Comparison of ENCODE assay signal across 20 cellular contexts in the genomic region with DNA sequence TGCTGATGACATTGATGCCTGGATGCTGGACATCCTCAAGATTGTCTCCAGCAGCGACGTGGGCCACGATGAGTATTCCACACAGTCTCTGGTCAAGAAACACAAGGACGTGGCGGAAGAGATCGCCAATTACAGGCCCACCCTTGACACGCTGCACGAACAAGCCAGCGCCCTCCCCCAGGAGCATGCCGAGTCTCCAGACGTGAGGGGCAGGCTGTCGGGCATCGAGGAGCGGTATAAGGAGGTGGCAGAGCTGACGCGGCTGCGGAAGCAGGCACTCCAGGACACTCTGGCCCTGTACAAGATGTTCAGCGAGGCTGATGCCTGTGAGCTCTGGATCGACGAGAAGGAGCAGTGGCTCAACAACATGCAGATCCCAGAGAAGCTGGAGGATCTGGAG.
A peak's percentile ranks its signal among the peaks of the same experiment; 100 is the strongest.
DNase-seq lines count a peak whose midpoint lies in the region; ATAC-seq, FAIRE-seq and TF ChIP-seq lines count a peak whose summit lies in the region.
"Had no signal": no experiment of that assay in that cellular context is flagged by ENCODE, and none has a peak within 500 bp of the region (broad histone marks: within the 10 kb centered on the region; RNA-seq: fewer than 3 reads in every experiment).

No MANE protein-coding gene starts in this region.

- H3K9me3 Mint-ChIP-seq in activated T-cell treated with anti-CD3 and anti-CD28 coated beads, Interleukin-2, amount 50 U/mL, for 24 hours = no peaks in the 10 kb centered on the region
- H3K9me3 Mint-ChIP-seq: activated T-helper 2 cell treated with anti-CD3 and anti-CD28 coated beads, Interferon-gamma antibody, Interleukin-2, Interleukin-4, amounts not matched to agents 10 μg/mL and 5 μg/mL and 100 μg/mL, durations not matched to agents 14 hours and 24 hours and 36 hours; CD14-positive monocyte; central memory CD8-positive, alpha-beta T cell had no signal

- peaks cover 90% of the 10 kb centered on the region for H3K36me3 Mint-ChIP-seq in activated T-cell treated with anti-CD3 and anti-CD28 coated beads, Interleukin-2, amount 50 U/mL, for 24 hours (ENCODE audit: low read depth)
- H3K36me3 Mint-ChIP-seq in T-helper 17 cell (ENCODE audit: low read depth) = peaks cover 19% of the 10 kb centered on the region

- no peak for DNase-seq in activated T-cell treated with anti-CD3 and anti-CD28 coated beads, Interleukin-2, amount 50 U/mL, for 24 hours
- no peak for DNase-seq in activated T-cell treated with anti-CD3 and anti-CD28 coated beads, Interleukin-2, amount 50 U/mL, for 48 hours
- DNase-seq in T-helper 17 cell (no peak), keratinocyte (ENCODE audit: low read depth, low spot score) (no peak), smooth muscle cell (lab: John Stamatoyannopoulos, UW; ENCODE audit: unreplicated experiment) (no peak), NCI-H187 treated with DMSO at 0.1 percent for 48 hours (lab: John Stamatoyannopoulos, UW) (no peak), NCI-H345 (lab: John Stamatoyannopoulos, UW) (no peak), KG1 (lab: John Stamatoyannopoulos, UW) (no peak)
- DNase-seq: activated CD4-positive, CD25-positive, alpha-beta regulatory T cell treated with anti-CD3 and anti-CD28 coated beads, Interleukin-2, amount 50 U/mL, for 72 hours; GDM1; hippocampal formation; NCI-H1417 treated with DMSO at 0.1 percent for 48 hours; NCI-H748 treated with DMSO at 0.1 percent for 48 hours; occipital lobe; SK-N-SH had no signal

- H4K20me1 ChIP-seq in keratinocyte (ENCODE audit: control insufficient read depth, extremely low read depth, insufficient read depth, low read length) = no peaks in the 10 kb centered on the region
- no peaks in the 10 kb centered on the region for H4K20me1 ChIP-seq in smooth muscle cell (ENCODE audit: low read depth)

- H3K27me3 ChIP-seq in keratinocyte (ENCODE audit: control insufficient read depth, extremely low read depth, insufficient read depth, low read length) = no peaks in the 10 kb centered on the region
- no peaks in the 10 kb centered on the region for H3K27me3 ChIP-seq in smooth muscle cell (ENCODE audit: low read depth)
- H3K27me3 ChIP-seq: testis had no signal

- dilution Hi-C loops in keratinocyte (cut with MboI; ENCODE audit: extremely low pct_ligation_motif_present, low sequenced_read_pairs) = no loop called here

- no peaks in the 10 kb centered on the region for H3K9me1 ChIP-seq in keratinocyte (ENCODE audit: control insufficient read depth, extremely low read depth, insufficient read depth, low read length)

- peaks cover 58 to 66% of the 10 kb centered on the region in 2 experiments for H3K36me3 ChIP-seq in keratinocyte (ENCODE audit: control insufficient read depth in 2 of 2, extremely low read depth in 1 of 2, insufficient read depth in 2 of 2, low read length in 2 of 2)
- peaks cover 18% of the 10 kb centered on the region for H3K36me3 ChIP-seq in smooth muscle cell (ENCODE audit: low read depth)

- FAIRE-seq in keratinocyte (lab: Jason Lieb, UNC) = no peak

- H3K9ac ChIP-seq in keratinocyte (ENCODE audit: control insufficient read depth, extremely low read depth, insufficient read depth, low read length) (no peak overlapping the region), smooth muscle cell (ENCODE audit: low read depth) (no peak overlapping the region)
- H3K9ac ChIP-seq: SK-N-SH had no signal

- H2AFZ ChIP-seq in keratinocyte (ENCODE audit: control insufficient read depth, low read length) = no peak overlapping the region
- H2AFZ ChIP-seq in smooth muscle cell (ENCODE audit: low read depth) = no peak overlapping the region

- H3K79me2 ChIP-seq in keratinocyte (ENCODE audit: control insufficient read depth, insufficient read depth, low read length) = no peaks in the 10 kb centered on the region
- H3K79me2 ChIP-seq in smooth muscle cell (ENCODE audit: low read depth) = peaks cover 47% of the 10 kb centered on the region

- H3K27me3 Mint-ChIP-seq in activated T-cell treated with anti-CD3 and anti-CD28 coated beads, Interleukin-2, amount 50 U/mL, for 24 hours = no peaks in the 10 kb centered on the region
- H3K27me3 Mint-ChIP-seq in T-helper 17 cell = no peaks in the 10 kb centered on the region
- H3K27me3 Mint-ChIP-seq: central memory CD8-positive, alpha-beta T cell had no signal

- peak overlapping the region; percentile 44 for H3K27ac Mint-ChIP-seq in activated T-cell treated with anti-CD3 and anti-CD28 coated beads, Interleukin-2, amount 50 U/mL, for 24 hours
- H3K27ac Mint-ChIP-seq in T-helper 17 cell = peak overlapping the region; percentile 87

- H3K27ac ChIP-seq in keratinocyte (ENCODE audit: control insufficient read depth, insufficient read depth, low read length) (peak overlapping the region; percentile 27), smooth muscle cell (ENCODE audit: low read depth) (peak overlapping the region; percentile 62)
- H3K27ac ChIP-seq: 22Rv1 had no signal

- no peak for ATAC-seq in T-helper 17 cell

- H3F3A ChIP-seq in smooth muscle cell (ENCODE audit: low read depth) = peaks cover 30% of the 10 kb centered on the region

- no peak overlapping the region for H3K4me3 Mint-ChIP-seq in activated T-cell treated with anti-CD3 and anti-CD28 coated beads, Interleukin-2, amount 50 U/mL, for 24 hours
- peak overlapping the region; percentile 58 for H3K4me3 Mint-ChIP-seq in T-helper 17 cell
- H3K4me3 Mint-ChIP-seq: CD14-positive monocyte; central memory CD8-positive, alpha-beta T cell had no signal

- H3K9me3 ChIP-seq in T-helper 17 cell (ENCODE audit: control insufficient read depth, low read length, poor library complexity, severe bottlenecking) (no peaks in the 10 kb centered on the region), keratinocyte (ENCODE audit: control insufficient read depth, low read depth, low read length) (no peaks in the 10 kb centered on the region), smooth muscle cell (replicated peaks; ENCODE audit: low read depth) (no peaks in the 10 kb centered on the region)
- H3K9me3 ChIP-seq: SK-N-SH, testis had no signal

- no peak for TF ChIP-seq CTCF in keratinocyte (optimal IDR thresholded peaks at IDR 0.05 in 1 of 3, IDR thresholded peaks at IDR 0.05 in 1 of 3, conservative IDR thresholded peaks at IDR 0.05 in 1 of 3; ENCODE audit: extremely low read depth in 1 of 3, insufficient read depth in 2 of 3, low read length in 3 of 3)
- TF ChIP-seq CTCF in smooth muscle cell (IDR thresholded peaks at IDR 0.05; ENCODE audit: borderline replicate concordance, insufficient read depth, poor library complexity, severe bottlenecking) = no peak

- WGBS in smooth muscle cell (ENCODE audit: low lambda C conversion rate) = over 99% methylated on average over 20 of the region's 20 CpGs

- H3K4me3 ChIP-seq in keratinocyte (ENCODE audit: control insufficient read depth in 2 of 3, extremely low read depth in 1 of 3, insufficient read depth in 2 of 3, low read depth in 1 of 3, low read length in 3 of 3) (no peak overlapping the region), smooth muscle cell (no peak overlapping the region)
- H3K4me3 ChIP-seq: testis had no signal

- H3K4me1 Mint-ChIP-seq in activated T-cell treated with anti-CD3 and anti-CD28 coated beads, Interleukin-2, amount 50 U/mL, for 24 hours (ENCODE audit: low read depth) = peaks cover 10% of the 10 kb centered on the region
- H3K4me1 Mint-ChIP-seq in T-helper 17 cell = peaks cover 12% of the 10 kb centered on the region
- H3K4me1 Mint-ChIP-seq: CD14-positive monocyte had no signal

- no peaks in the 10 kb centered on the region for H3K4me1 ChIP-seq in keratinocyte (ENCODE audit: control insufficient read depth, extremely low read depth, insufficient read depth, low read length)
- H3K4me1 ChIP-seq in smooth muscle cell (ENCODE audit: low read depth) = peaks cover 11% of the 10 kb centered on the region

- no peak overlapping the region for H3K4me2 ChIP-seq in keratinocyte (ENCODE audit: control insufficient read depth, extremely low read depth, insufficient read depth, low read depth, low read length)
- H3K4me2 ChIP-seq in smooth muscle cell = no peak overlapping the region
- H3K4me2 ChIP-seq: SK-N-SH had no signal
